In genomic region chr1:155016231-155016831, GRCh38 we compare ENCODE assay signal across 9 cellular contexts. TPM values are rescaled to one million over a fixed set of nuclear protein-coding genes. Genes with fewer than 3 reads are reported as not detected.
DNase-seq lines count a peak whose midpoint lies in the region; ATAC-seq, FAIRE-seq and TF ChIP-seq lines count a peak whose summit lies in the region.
"Had no signal": no experiment of that assay in that cellular context is flagged by ENCODE, and none has a peak within 500 bp of the region (broad histone marks: within the 10 kb centered on the region; RNA-seq: fewer than 3 reads in every experiment).

No MANE protein-coding gene starts in this region.

- TSS peak; percentile 42 for BruUV-seq in GM12878 (replicated peaks; lab: Mats Ljungman, UMichigan)

- SMC1A ChIA-PET in GM12878 (lab: Charles Lee; ENCODE audit: uncharacterized antibody, unreplicated experiment) = interaction anchor here (0.6 to 2.8 kb wide), 15 partner anchors 12 to 457 kb away, joined by 3 to 14 read pairs (median 3); partner anchors contain the start of genes FLAD1, LENEP and PYGO2

- H3K27me3 Mint-ChIP-seq in activated T-cell treated with anti-CD3 and anti-CD28 coated beads, Interleukin-2, amount 50 U/mL, for 4 hours (ENCODE audit: low read depth) = no peaks in the 10 kb centered on the region
- H3K27me3 Mint-ChIP-seq in type B pancreatic cell = no peaks in the 10 kb centered on the region

- FAIRE-seq in GM12878 (lab: Jason Lieb, UNC) = no peak
- FAIRE-seq: frontal cortex had no signal

- H3K4me3 Mint-ChIP-seq in activated T-cell treated with anti-CD3 and anti-CD28 coated beads, Interleukin-2, amount 50 U/mL, for 4 hours = peak overlapping the region; percentile 4
- no peak overlapping the region for H3K4me3 Mint-ChIP-seq in type B pancreatic cell

- ATAC-seq in activated T-cell treated with anti-CD3 and anti-CD28 coated beads, Interleukin-2, amount 50 U/mL, for 4 hours = no peak
- ATAC-seq in GM12878 (no peak), lung (ENCODE audit: insufficient read depth, low FRiP score) (no peak), HG03432 (IDR thresholded peaks at IDR 0.05; ENCODE audit: unreplicated experiment) (no peak)

- TF ChIP-seq CTCF in GM12878 (IDR thresholded peaks at IDR 0.05 in 2 of 3, conservative IDR thresholded peaks at IDR 0.05 in 1 of 3; ENCODE audit: control insufficient read depth in 2 of 3, extremely low read depth in 1 of 3, insufficient read depth in 1 of 3, low read depth in 3 of 3, low read length in 3 of 3) (no peak), lung (IDR thresholded peaks at IDR 0.05; ENCODE audit: control extremely low read depth, extremely low read depth) (no peak), type B pancreatic cell (conservative IDR thresholded peaks at IDR 0.05) (no peak)

- CTCF ChIA-PET in GM12878 (lab: Yijun Ruan, JAX) (interaction anchor here (0.6 to 4.2 kb wide), 22 partner anchors 9 to 456 kb away, joined by 3 to 42 read pairs (median 6); partner anchors contain the start of genes FLAD1, PMVK, PYGO2 and SHC1), HEK293T (lab: Yijun Ruan, JAX) (interaction anchor here (0.6 to 4.3 kb wide), 5 partner anchors 13 to 46 kb away, joined by 3 to 45 read pairs (median 5); partner anchors contain the start of genes LENEP and SHC1)

- H3K4me2 ChIP-seq in GM12878 (ENCODE audit: control insufficient read depth, insufficient read depth) = peak overlapping the region; percentile 90

- no peak for DNase-seq in activated T-cell treated with anti-CD3 and anti-CD28 coated beads, Interleukin-2, amount 50 U/mL, for 4 hours
- no peak for DNase-seq in activated T-cell treated with anti-CD3 and anti-CD28 coated beads, Interleukin-2, amount 50 U/mL, for 1 hour
- DNase-seq in GM12878 (ENCODE audit: low read depth, low spot score) = no peak
- DNase-seq in lung (ENCODE audit: low spot score) = no peak
- no peak for DNase-seq in type B pancreatic cell (ENCODE audit: extremely low spot score, unreplicated experiment)
- DNase-seq in DMS153 (lab: John Stamatoyannopoulos, UW) = no peak
- DNase-seq in HEK293T (ENCODE audit: extremely low spot score) = no peak

- WGBS in GM12878 (ENCODE audit: insufficient coverage, insufficient replicate concordance, low lambda C conversion rate, missing lambda C conversion rate) = 25% methylated on average over 23 of the region's 26 CpGs
- WGBS in lung, 2 donors = 71 to 80% methylated on average over 26 of the region's 26 CpGs

- H3K27me3 ChIP-seq in GM12878 (replicated peaks in 1 of 2; ENCODE audit: control insufficient read depth in 2 of 2, insufficient read depth in 2 of 2, low read length in 1 of 2) (no peaks in the 10 kb centered on the region), lung (ENCODE audit: control insufficient read depth, insufficient read depth) (no peaks in the 10 kb centered on the region)

- in situ Hi-C loops in GM12878 (cut with MboI) = no loop called here

- no peaks in the 10 kb centered on the region for H3K9me3 Mint-ChIP-seq in activated T-cell treated with anti-CD3 and anti-CD28 coated beads, Interleukin-2, amount 50 U/mL, for 4 hours
- no peaks in the 10 kb centered on the region for H3K9me3 Mint-ChIP-seq in type B pancreatic cell

- no peak overlapping the region for H3K9ac ChIP-seq in GM12878 (ENCODE audit: control insufficient read depth, insufficient read depth, low read length)

- no peak; the same call in 1 of the 2 replicates for TF ChIP-seq POLR2A in GM12878 (IDR thresholded peaks at IDR 0.05; ENCODE audit: low read depth, low read length)

- H3K27ac ChIP-seq in GM12878 (ENCODE audit: control insufficient read depth, insufficient read depth) (peak overlapping the region; percentile 75), lung (ENCODE audit: low read depth in 1 of 2, low read length in 1 of 2) (peak overlapping the region; percentile 74 to 79)

- H3K9me3 ChIP-seq in GM12878 (replicated peaks; ENCODE audit: control insufficient read depth, insufficient read depth, low read length) (no peaks in the 10 kb centered on the region), lung (ENCODE audit: control insufficient read depth in 2 of 2, insufficient read depth in 1 of 2, low read length in 1 of 2) (no peaks in the 10 kb centered on the region)

- H3K36me3 Mint-ChIP-seq in activated T-cell treated with anti-CD3 and anti-CD28 coated beads, Interleukin-2, amount 50 U/mL, for 4 hours (ENCODE audit: insufficient read depth) = no peaks in the 10 kb centered on the region
- H3K36me3 Mint-ChIP-seq in type B pancreatic cell = no peaks in the 10 kb centered on the region

- no peak overlapping the region for H2AFZ ChIP-seq in GM12878 (ENCODE audit: control insufficient read depth, low read depth, low read length)

- intact Hi-C loops in GM12878 (cut with micrococcal nuclease; ENCODE audit: unreplicated experiment) = loop anchor here (2.0 kb wide), 2 partner anchors 14 to 32 kb away; partner anchors contain the start of gene ZBTB7B

- peaks cover 71% of the 10 kb centered on the region for H3K4me1 Mint-ChIP-seq in activated T-cell treated with anti-CD3 and anti-CD28 coated beads, Interleukin-2, amount 50 U/mL, for 4 hours (ENCODE audit: low read depth)
- peaks cover 31% of the 10 kb centered on the region for H3K4me1 Mint-ChIP-seq in type B pancreatic cell (ENCODE audit: unreplicated experiment)

- H3K4me3 ChIP-seq in GM12878 = no peak overlapping the region
- H3K4me3 ChIP-seq in lung = no peak overlapping the region

- no peaks in the 10 kb centered on the region; the same call in 1 of the 2 replicates for H3K79me2 ChIP-seq in GM12878 (ENCODE audit: control insufficient read depth, insufficient read depth, low read length)

- peak overlapping the region; percentile 86 for H3K27ac Mint-ChIP-seq in type B pancreatic cell

- POLR2A ChIA-PET in GM12878 (lab: Charles Lee) = interaction anchor here (0.6 to 2.8 kb wide), 12 partner anchors 8 to 177 kb away, joined by 3 to 11 read pairs (median 4); partner anchors contain the start of genes FLAD1, PMVK and ZBTB7B
- POLR2A ChIA-PET in HEK293T (lab: Yijun Ruan, JAX) = interaction anchor here (0.7 to 5.3 kb wide), 8 partner anchors 9 to 55 kb away, joined by 3 to 43 read pairs (median 7); partner anchors contain the start of genes ADAM15 and SHC1

- no peaks in the 10 kb centered on the region for H4K20me1 ChIP-seq in GM12878 (ENCODE audit: control insufficient read depth, insufficient read depth)

- H3K36me3 ChIP-seq in GM12878 (ENCODE audit: control insufficient read depth in 2 of 2, insufficient read depth in 2 of 2, low read length in 1 of 2) (peaks cover 0 to 18% of the 10 kb centered on the region in 2 experiments; a peak in 3 of 4 replicates), lung (ENCODE audit: control insufficient read depth in 2 of 2, insufficient read depth in 2 of 2, low read length in 2 of 2) (peaks cover 0 to 30% of the 10 kb centered on the region in 2 donors)

- no peak for TF ChIP-seq RAD21 in GM12878 (IDR thresholded peaks at IDR 0.05; ENCODE audit: insufficient read depth, low read depth, low read length)

- TF ChIP-seq EP300 in GM12878 (IDR thresholded peaks at IDR 0.05; ENCODE audit: borderline replicate concordance in 1 of 2, control insufficient read depth in 1 of 2, low read depth in 2 of 2, low read length in 2 of 2) = no peak

- RAD21 ChIA-PET in GM12878 (lab: Charles Lee; ENCODE audit: unreplicated experiment) = interaction anchor here (0.8 to 3.1 kb wide), 12 partner anchors 13 to 457 kb away, joined by 3 to 14 read pairs (median 4); partner anchors contain the start of genes ADAM15, SHC1 and ZBTB7B

- H3K4me1 ChIP-seq in GM12878 (ENCODE audit: control insufficient read depth, insufficient read depth, low read length) = peaks cover 23% of the 10 kb centered on the region
- H3K4me1 ChIP-seq in lung (ENCODE audit: control insufficient read depth in 2 of 2, insufficient read depth in 2 of 2, low read length in 2 of 2) = peaks cover 4 to 18% of the 10 kb centered on the region in 2 donors

RNA-seq across cellular contexts. Expression of gene ZBTB7B, which starts 13.7 kb away (rescaled TPM):
- total RNA-seq in activated T-cell treated with anti-CD3 and anti-CD28 coated beads, Interleukin-2, amount 50 U/mL, for 4 hours = 10 to 100 TPM; 40.6 to 76.0 (median 52.2) TPM
- 35.3 and 35.9 TPM in 2 replicates for total RNA-seq in GM12878 (2013; cell fraction: nucleolus; rRNA removed)
- total RNA-seq in GM12878 (2014; rRNA removed) (26.8 and 28.1 TPM in 2 replicates), GM12878 (2014; rRNA removed; fragmentation: Illumina TruSeq; extraction: Trizol) (13.1 and 13.4 TPM in 2 replicates), GM12878 (2021) (42.0 and 44.9 TPM in 2 replicates), lung (10 to 100 TPM; 41.9 to 83.3 TPM), type B pancreatic cell (ENCODE audit: low replicate concordance) (38.1 and 75.9 TPM in 2 replicates)
- 3.9 TPM for polyA plus RNA-seq in GM12878 (2011; ENCODE audit: low read depth)
- polyA plus RNA-seq in GM12878 (2011; rRNA removed) (9.1 and 20.6 TPM in 2 replicates), GM12878 (2014; fragmentation: Illumina TruSeq; extraction: Trizol) (2.8 and 9.2 TPM in 2 replicates), GM12878 (2014; fragmentation: Nextera tagmentation; extraction: Ambion mirVana) (under 1 TPM; 0.11 to 0.13 TPM), GM12878 (2014; rRNA removed) (33.0 and 33.5 TPM in 2 replicates), GM12878 (2016; fragmentation: Nextera tagmentation; extraction: Ambion mirVana) (1 to 10 TPM; 2.6 to 3.1 TPM), lung (10 to 100 TPM; 52.6 to 57.8 TPM)
- 34.7 and 44.3 TPM in 2 replicates for polyA plus RNA-seq in GM12878 (2011; cell fraction: cytosol; rRNA removed)
- polyA plus RNA-seq in GM12878 (2011; cell fraction: nucleus; rRNA removed) = 81.0 and 98.7 TPM in 2 replicates
- polyA plus RNA-seq in GM12878 (2012) = 20.8 and 23.8 TPM in 2 replicates
- polyA minus RNA-seq in GM12878 (2011; rRNA and poly(A)+ RNA removed) = 12.2 and 29.8 TPM in 2 replicates
- polyA minus RNA-seq in GM12878 (2011; cell fraction: cytosol; rRNA and poly(A)+ RNA removed) = 14.4 and 19.2 TPM in 2 replicates
- 14.1 and 24.6 TPM in 2 replicates for polyA minus RNA-seq in GM12878 (2011; cell fraction: nucleus; rRNA and poly(A)+ RNA removed)

RNA-seq across cellular contexts. Expression of gene DCST2, which starts 17.2 kb away (rescaled TPM):
- total RNA-seq in activated T-cell treated with anti-CD3 and anti-CD28 coated beads, Interleukin-2, amount 50 U/mL, for 4 hours = under 1 TPM in 1 of 3 donors, not detected in 2; 0.08 TPM
- 0.37 and 0.38 TPM in 2 replicates for total RNA-seq in GM12878 (2013; cell fraction: nucleolus; rRNA removed)
- not detected in 2 replicates for total RNA-seq in GM12878 (2014; rRNA removed)
- not detected in 2 replicates for total RNA-seq in GM12878 (2014; rRNA removed; fragmentation: Illumina TruSeq; extraction: Trizol)
- total RNA-seq in GM12878 (2021) = 0.36 TPM in 1 of 2 replicates, not detected in the other
- polyA plus RNA-seq in GM12878 (2011; ENCODE audit: low read depth) = not detected
- polyA plus RNA-seq in GM12878 (2011; rRNA removed) = 0.10 and 0.41 TPM in 2 replicates
- 0.12 TPM in 2 replicates for polyA plus RNA-seq in GM12878 (2011; cell fraction: cytosol; rRNA removed)
- 3.2 and 4.1 TPM in 2 replicates for polyA plus RNA-seq in GM12878 (2011; cell fraction: nucleus; rRNA removed)
- polyA plus RNA-seq in GM12878 (2012) = 0.12 and 0.18 TPM in 2 replicates
- not detected in 2 replicates for polyA plus RNA-seq in GM12878 (2014; fragmentation: Illumina TruSeq; extraction: Trizol)
- polyA plus RNA-seq in GM12878 (2014; fragmentation: Nextera tagmentation; extraction: Ambion mirVana) = not detected
- polyA plus RNA-seq in GM12878 (2014; rRNA removed) = 0.11 and 0.33 TPM in 2 replicates
- not detected for polyA plus RNA-seq in GM12878 (2016; fragmentation: Nextera tagmentation; extraction: Ambion mirVana)
- not detected in 2 replicates for polyA minus RNA-seq in GM12878 (2011; rRNA and poly(A)+ RNA removed)
- not detected in 2 replicates for polyA minus RNA-seq in GM12878 (2011; cell fraction: cytosol; rRNA and poly(A)+ RNA removed)
- polyA minus RNA-seq in GM12878 (2011; cell fraction: nucleus; rRNA and poly(A)+ RNA removed) = 0.24 and 0.67 TPM in 2 replicates
- 1 to 10 TPM in 1 of 2 donors, under 1 TPM in 1; 0.31 to 1.7 TPM for total RNA-seq in lung
- 1 to 10 TPM in 1 of 2 donors, under 1 TPM in 1; 0.77 to 1.7 TPM for polyA plus RNA-seq in lung
- total RNA-seq in type B pancreatic cell (ENCODE audit: low replicate concordance) = 1.6 and 2.4 TPM in 2 replicates

RNA-seq across cellular contexts. Expression of gene DCST1, which starts 17.3 kb away (rescaled TPM):
- not detected for total RNA-seq in activated T-cell treated with anti-CD3 and anti-CD28 coated beads, Interleukin-2, amount 50 U/mL, for 4 hours
- not detected in 2 replicates for total RNA-seq in GM12878 (2013; cell fraction: nucleolus; rRNA removed)
- total RNA-seq in GM12878 (2014; rRNA removed) (not detected in 2 replicates), GM12878 (2014; rRNA removed; fragmentation: Illumina TruSeq; extraction: Trizol) (not detected in 2 replicates), GM12878 (2021) (not detected in 2 replicates), lung (under 1 TPM in 1 of 2 donors, not detected in 1; 0.20 TPM), type B pancreatic cell (ENCODE audit: low replicate concordance) (not detected in 2 replicates)
- polyA plus RNA-seq in GM12878 (2011; ENCODE audit: low read depth) = not detected
- polyA plus RNA-seq in GM12878 (2011; rRNA removed) (not detected in 2 replicates), GM12878 (2014; fragmentation: Illumina TruSeq; extraction: Trizol) (not detected in 2 replicates), GM12878 (2014; fragmentation: Nextera tagmentation; extraction: Ambion mirVana) (not detected), GM12878 (2014; rRNA removed) (not detected in 2 replicates), GM12878 (2016; fragmentation: Nextera tagmentation; extraction: Ambion mirVana) (not detected), lung (under 1 TPM in 1 of 2 donors, not detected in 1; 0.08 TPM)
- polyA plus RNA-seq in GM12878 (2011; cell fraction: cytosol; rRNA removed) = not detected in 2 replicates
- 0.24 TPM in 1 of 2 replicates, not detected in the other for polyA plus RNA-seq in GM12878 (2011; cell fraction: nucleus; rRNA removed)
- not detected in 2 replicates for polyA plus RNA-seq in GM12878 (2012)
- not detected in 2 replicates for polyA minus RNA-seq in GM12878 (2011; rRNA and poly(A)+ RNA removed)
- polyA minus RNA-seq in GM12878 (2011; cell fraction: cytosol; rRNA and poly(A)+ RNA removed) = not detected in 2 replicates
- polyA minus RNA-seq in GM12878 (2011; cell fraction: nucleus; rRNA and poly(A)+ RNA removed) = not detected in 2 replicates
- total RNA-seq: frontal cortex had no signal

RNA-seq across cellular contexts. Expression of gene LENEP, which starts 22.9 kb away (rescaled TPM):
- under 1 TPM in 2 of 3 donors, not detected in 1; 0.40 to 0.50 TPM for total RNA-seq in activated T-cell treated with anti-CD3 and anti-CD28 coated beads, Interleukin-2, amount 50 U/mL, for 4 hours
- total RNA-seq in GM12878 (2013; cell fraction: nucleolus; rRNA removed) = 2.4 and 3.5 TPM in 2 replicates
- 0.93 and 1.1 TPM in 2 replicates for total RNA-seq in GM12878 (2014; rRNA removed)
- total RNA-seq in GM12878 (2014; rRNA removed; fragmentation: Illumina TruSeq; extraction: Trizol) = 0.27 and 0.88 TPM in 2 replicates
- total RNA-seq in GM12878 (2021) = 0.40 and 0.64 TPM in 2 replicates
- polyA plus RNA-seq in GM12878 (2011; ENCODE audit: low read depth) = not detected
- not detected in 2 replicates for polyA plus RNA-seq in GM12878 (2011; rRNA removed)
- polyA plus RNA-seq in GM12878 (2011; cell fraction: cytosol; rRNA removed) = not detected in 2 replicates
- 0.25 and 0.92 TPM in 2 replicates for polyA plus RNA-seq in GM12878 (2011; cell fraction: nucleus; rRNA removed)
- not detected in 2 replicates for polyA plus RNA-seq in GM12878 (2012)
- not detected in 2 replicates for polyA plus RNA-seq in GM12878 (2014; fragmentation: Illumina TruSeq; extraction: Trizol)
- not detected for polyA plus RNA-seq in GM12878 (2014; fragmentation: Nextera tagmentation; extraction: Ambion mirVana)
- polyA plus RNA-seq in GM12878 (2014; rRNA removed) = not detected in 2 replicates
- not detected for polyA plus RNA-seq in GM12878 (2016; fragmentation: Nextera tagmentation; extraction: Ambion mirVana)
- polyA minus RNA-seq in GM12878 (2011; rRNA and poly(A)+ RNA removed) = 2.0 and 2.7 TPM in 2 replicates
- polyA minus RNA-seq in GM12878 (2011; cell fraction: cytosol; rRNA and poly(A)+ RNA removed) = not detected in 2 replicates
- polyA minus RNA-seq in GM12878 (2011; cell fraction: nucleus; rRNA and poly(A)+ RNA removed) = 2.2 and 3.1 TPM in 2 replicates
- total RNA-seq in lung = under 1 TPM in 1 of 2 donors, not detected in 1; 0.89 TPM
- polyA plus RNA-seq in lung = under 1 TPM in 1 of 2 donors, not detected in 1; 0.31 TPM
- 0.52 and 1.1 TPM in 2 replicates for total RNA-seq in type B pancreatic cell (ENCODE audit: low replicate concordance)

RNA-seq across cellular contexts. Expression of gene FLAD1, which starts 33.2 kb away (rescaled TPM):
- total RNA-seq in activated T-cell treated with anti-CD3 and anti-CD28 coated beads, Interleukin-2, amount 50 U/mL, for 4 hours = 100 to 1,000 TPM; 108 to 109 (median 108) TPM
- total RNA-seq in GM12878 (2013; cell fraction: nucleolus; rRNA removed) = 28.4 and 33.1 TPM in 2 replicates
- total RNA-seq in GM12878 (2014; rRNA removed) = 64.2 and 68.7 TPM in 2 replicates
- 41.4 and 41.9 TPM in 2 replicates for total RNA-seq in GM12878 (2014; rRNA removed; fragmentation: Illumina TruSeq; extraction: Trizol)
- total RNA-seq in GM12878 (2021) = 53.6 and 61.5 TPM in 2 replicates
- 25.9 TPM for polyA plus RNA-seq in GM12878 (2011; ENCODE audit: low read depth)
- polyA plus RNA-seq in GM12878 (2011; rRNA removed) = 22.0 and 39.2 TPM in 2 replicates
- 51.2 and 72.3 TPM in 2 replicates for polyA plus RNA-seq in GM12878 (2011; cell fraction: cytosol; rRNA removed)
- polyA plus RNA-seq in GM12878 (2011; cell fraction: nucleus; rRNA removed) = 74.9 and 79.0 TPM in 2 replicates
- 24.4 and 29.4 TPM in 2 replicates for polyA plus RNA-seq in GM12878 (2012)
- 29.9 and 51.6 TPM in 2 replicates for polyA plus RNA-seq in GM12878 (2014; fragmentation: Illumina TruSeq; extraction: Trizol)
- 10 to 100 TPM; 22.9 to 30.1 TPM for polyA plus RNA-seq in GM12878 (2014; fragmentation: Nextera tagmentation; extraction: Ambion mirVana)
- polyA plus RNA-seq in GM12878 (2014; rRNA removed) = 78.7 and 85.7 TPM in 2 replicates
- polyA plus RNA-seq in GM12878 (2016; fragmentation: Nextera tagmentation; extraction: Ambion mirVana) = 10 to 100 TPM; 82.5 to 93.4 TPM
- 40.4 and 64.8 TPM in 2 replicates for polyA minus RNA-seq in GM12878 (2011; rRNA and poly(A)+ RNA removed)
- 16.8 and 23.3 TPM in 2 replicates for polyA minus RNA-seq in GM12878 (2011; cell fraction: cytosol; rRNA and poly(A)+ RNA removed)
- 18.7 and 27.7 TPM in 2 replicates for polyA minus RNA-seq in GM12878 (2011; cell fraction: nucleus; rRNA and poly(A)+ RNA removed)
- 10 to 100 TPM; 10.9 to 37.0 TPM for total RNA-seq in lung
- polyA plus RNA-seq in lung = 10 to 100 TPM; 29.3 to 31.9 TPM
- 51.4 and 59.0 TPM in 2 replicates for total RNA-seq in type B pancreatic cell (ENCODE audit: low replicate concordance)
